ENCODE assay signal across 8 cellular contexts in genomic region chr17:76623271-76624146, GRCh38. TPM values are rescaled to one million over a fixed set of nuclear protein-coding genes. Genes with fewer than 3 reads are reported as not detected.
DNase-seq lines count a peak whose midpoint lies in the region; ATAC-seq lines count a peak whose summit lies in the region.

No MANE protein-coding gene starts in this region.

- H3K4me3 Mint-ChIP-seq in activated CD4-positive, alpha-beta T cell treated with anti-CD3 and anti-CD28 coated beads for 36 hours, result no peak overlapping the region
- H3K4me3 Mint-ChIP-seq in central memory CD8-positive, alpha-beta T cell, result no peak overlapping the region

- H3K79me2 ChIP-seq in ACC112 (ENCODE audit: control insufficient read depth, insufficient read depth, low read length, unreplicated experiment), result no peaks in the 10 kb centered on the region

- H3K4me3 ChIP-seq in ACC112 (ENCODE audit: low read depth, low read length), result 0 out of 2 replicates have a peak overlapping the region, but pooled peaks have one; percentile 37

- H3K27me3 ChIP-seq in ACC112 (ENCODE audit: insufficient read depth, low read length), result no peaks in the 10 kb centered on the region

- H3K27ac ChIP-seq in ACC112 (ENCODE audit: low read depth, low read length), result no peak overlapping the region

- H3K4me1 Mint-ChIP-seq in activated CD4-positive, alpha-beta T cell treated with anti-CD3 and anti-CD28 coated beads for 36 hours, result peaks cover 7% of the 10 kb centered on the region
- H3K4me1 Mint-ChIP-seq in central memory CD8-positive, alpha-beta T cell, result no peaks in the 10 kb centered on the region

- no peaks in the 10 kb centered on the region for H3K9me3 Mint-ChIP-seq in activated CD4-positive, alpha-beta T cell treated with anti-CD3 and anti-CD28 coated beads for 36 hours (ENCODE audit: low read depth)
- H3K9me3 Mint-ChIP-seq in central memory CD8-positive, alpha-beta T cell, result no peaks in the 10 kb centered on the region

- H3K4me1 ChIP-seq in ACC112 (ENCODE audit: control insufficient read depth, insufficient read depth, low read length, unreplicated experiment), result peaks cover 9% of the 10 kb centered on the region

- intact Hi-C loops in activated CD4-positive, alpha-beta T cell treated with anti-CD3 and anti-CD28 coated beads for 36 hours (cut with DNase I, micrococcal nuclease), result loop anchor here (1.0 to 10.0 kb wide), 4 partner anchors 36 to 100 kb away; partner anchors contain the start of gene ST6GALNAC2 (in 1 of the 2)

- peaks cover 7% of the 10 kb centered on the region for H3K27me3 Mint-ChIP-seq in activated CD4-positive, alpha-beta T cell treated with anti-CD3 and anti-CD28 coated beads for 36 hours
- H3K27me3 Mint-ChIP-seq in central memory CD8-positive, alpha-beta T cell, result peaks cover 25% of the 10 kb centered on the region

- ATAC-seq in activated CD4-positive, alpha-beta T cell treated with anti-CD3 and anti-CD28 coated beads for 36 hours, result peak; percentile 96
- ATAC-seq in central memory CD8-positive, alpha-beta T cell (replicated peaks; ENCODE audit: extremely low read depth, poor library complexity, severe bottlenecking), result peak; percentile 80
- ATAC-seq in HG03442 (IDR thresholded peaks at IDR 0.05; ENCODE audit: unreplicated experiment), result no peak

- CTCF ChIA-PET in activated CD4-positive, alpha-beta T cell treated with anti-CD3 and anti-CD28 coated beads for 36 hours (lab: Charles Lee), result interaction anchor here (0.6 to 4.5 kb wide), 45 partner anchors 8 to 453 kb away, joined by 3 to 44 read pairs (median 4); partner anchors contain the start of genes ST6GALNAC1 and ST6GALNAC2

- no peak overlapping the region for H3K27ac Mint-ChIP-seq in activated CD4-positive, alpha-beta T cell treated with anti-CD3 and anti-CD28 coated beads for 36 hours
- H3K27ac Mint-ChIP-seq in central memory CD8-positive, alpha-beta T cell (ENCODE audit: low read depth), result no peak overlapping the region

- DNase-seq in GM19238 (ENCODE audit: insufficient read length, low spot score), result peak; percentile 69
- DNase-seq in NCI-H345 treated with DMSO at 0.1 percent for 48 hours (lab: John Stamatoyannopoulos, UW; ENCODE audit: unreplicated experiment), result peak; percentile 76
- peak; percentile 87 for DNase-seq in activated CD4-positive, alpha-beta T cell treated with anti-CD3 and anti-CD28 coated beads for 36 hours
- peak; percentile 62 to 66 for DNase-seq in central memory CD8-positive, alpha-beta T cell (ENCODE audit: low spot score in 2 of 2)
- DNase-seq in left kidney (ENCODE audit: low read depth, low spot score), result peak; percentile 76
- peak; percentile 59 for DNase-seq in stimulated activated CD4-positive, alpha-beta T cell treated with anti-CD3 and anti-CD28 coated beads, Interleukin-2, amount 100 ng/mL, for 4 hours (ENCODE audit: low read depth)

- H2AFZ ChIP-seq in ACC112 (ENCODE audit: low read length, unreplicated experiment), result peak overlapping the region; percentile 84

- POLR2A ChIA-PET in activated CD4-positive, alpha-beta T cell treated with anti-CD3 and anti-CD28 coated beads for 36 hours (lab: Charles Lee), result interaction anchor here (1.1 kb wide), 1 partner anchor 66 kb away, joined by 3 read pairs; no protein-coding TSS in a partner anchor

- H3K36me3 Mint-ChIP-seq in activated CD4-positive, alpha-beta T cell treated with anti-CD3 and anti-CD28 coated beads for 36 hours (ENCODE audit: low read depth), result no peaks in the 10 kb centered on the region
- no peaks in the 10 kb centered on the region for H3K36me3 Mint-ChIP-seq in central memory CD8-positive, alpha-beta T cell (ENCODE audit: insufficient read depth)

- H3K36me3 ChIP-seq in ACC112 (ENCODE audit: insufficient read depth, low read length), result no peaks in the 10 kb centered on the region

RNA-seq across cellular contexts. Expression of gene ST6GALNAC1, which starts 20.0 kb away (rescaled TPM):
- total RNA-seq in activated CD4-positive, alpha-beta T cell treated with anti-CD3 and anti-CD28 coated beads for 36 hours, result under 1 TPM; 0.88 to 0.89 TPM

RNA-seq across cellular contexts. Expression of gene ST6GALNAC2, which starts 37.8 kb away (rescaled TPM):
- total RNA-seq in activated CD4-positive, alpha-beta T cell treated with anti-CD3 and anti-CD28 coated beads for 36 hours, result under 1 TPM in 1 of 2 experiments, not detected in 1; 0.32 TPM
